Comparison of ENCODE assay signal across 8 cellular contexts in genomic region chr2:224938670-224939309, GRCh38.
DNase-seq lines count a peak whose midpoint lies in the region; ATAC-seq and TF ChIP-seq lines count a peak whose summit lies in the region.

No MANE protein-coding gene starts in this region.

- H3K36me3 Mint-ChIP-seq in immature natural killer cell: no peaks in the 10 kb centered on the region

- H3K4me1 Mint-ChIP-seq in immature natural killer cell: peaks cover 70 to 92% of the 10 kb centered on the region in 2 donors

- peak overlapping the region; percentile 4 to 33 (median 11) for H3K4me3 Mint-ChIP-seq in immature natural killer cell

- H3K4me3 ChIP-seq in Peyer's patch (no peak overlapping the region), right lobe of liver (no peak overlapping the region)

- no peaks in the 10 kb centered on the region for H3K36me3 ChIP-seq in Peyer's patch
- H3K36me3 ChIP-seq in right lobe of liver: no peaks in the 10 kb centered on the region

- WGBS in right lobe of liver (ENCODE audit: insufficient coverage, low coverage, low lambda C conversion rate, missing lambda C conversion rate): 52% methylated on average over 7 of the region's 7 CpGs

- H3K27me3 ChIP-seq in Peyer's patch: no peaks in the 10 kb centered on the region
- no peaks in the 10 kb centered on the region for H3K27me3 ChIP-seq in right lobe of liver

- no peak for TF ChIP-seq POLR2A in Peyer's patch (IDR thresholded peaks at IDR 0.05)
- TF ChIP-seq POLR2A in right lobe of liver (IDR thresholded peaks at IDR 0.05): no peak

- H3K9me3 ChIP-seq in Peyer's patch (no peaks in the 10 kb centered on the region), right lobe of liver (no peaks in the 10 kb centered on the region)

- no peak for DNase-seq in Peyer's patch
- no peak for DNase-seq in immature natural killer cell
- no peak for DNase-seq in right lobe of liver
- DNase-seq in omental fat pad (ENCODE audit: low spot score): no peak
- DNase-seq in head of caudate nucleus: no peak

- H3K27ac Mint-ChIP-seq in immature natural killer cell: peak overlapping the region; percentile 32 to 89 (median 74)

- intact Hi-C loops in right lobe of liver (cut with DNase I): no loop called here
- intact Hi-C loops in head of caudate nucleus (cut with DNase I): no loop called here

- no peak for TF ChIP-seq CTCF in Peyer's patch (IDR thresholded peaks at IDR 0.05)
- TF ChIP-seq CTCF in right lobe of liver (IDR thresholded peaks at IDR 0.05): no peak
- TF ChIP-seq CTCF in omental fat pad (IDR thresholded peaks at IDR 0.05): no peak

- peak overlapping the region; percentile 3 to 63 (median 42) for H3K27ac ChIP-seq in Peyer's patch
- H3K27ac ChIP-seq in right lobe of liver: no peak overlapping the region

- peak; percentile 53 for ATAC-seq in GM18909 (IDR thresholded peaks at IDR 0.05; ENCODE audit: poor library complexity, unreplicated experiment)
- peak; percentile 36 for ATAC-seq in HG02763 (IDR thresholded peaks at IDR 0.05; ENCODE audit: unreplicated experiment)
- no peak for ATAC-seq in right lobe of liver
- ATAC-seq in omental fat pad (ENCODE audit: low FRiP score): no peak
- ATAC-seq in GM19324 (IDR thresholded peaks at IDR 0.05; ENCODE audit: low FRiP score, unreplicated experiment): no peak

- no peaks in the 10 kb centered on the region for H3K27me3 Mint-ChIP-seq in immature natural killer cell (ENCODE audit: low read depth in 3 of 3)

- no peaks in the 10 kb centered on the region for H3K9me3 Mint-ChIP-seq in immature natural killer cell

- peaks cover 0 to 10% (median 8%) of the 10 kb centered on the region in 4 donors for H3K4me1 ChIP-seq in Peyer's patch
- no peaks in the 10 kb centered on the region for H3K4me1 ChIP-seq in right lobe of liver

Comparison
In these comparisons a context has a peak if more than half of its experiments do, and no peak if none do; other contexts are left out.
1. ATAC-seq: peak in GM18909 (single experiment) and HG02763 (single experiment); none in right lobe of liver (0 of 4), omental fat pad (single experiment) and GM19324 (single experiment).
2. H3K27ac ChIP-seq: peak in Peyer's patch (4 of 4); none in right lobe of liver (0 of 3).